15 cellular contexts compared by ENCODE assay signal in the genomic region with DNA sequence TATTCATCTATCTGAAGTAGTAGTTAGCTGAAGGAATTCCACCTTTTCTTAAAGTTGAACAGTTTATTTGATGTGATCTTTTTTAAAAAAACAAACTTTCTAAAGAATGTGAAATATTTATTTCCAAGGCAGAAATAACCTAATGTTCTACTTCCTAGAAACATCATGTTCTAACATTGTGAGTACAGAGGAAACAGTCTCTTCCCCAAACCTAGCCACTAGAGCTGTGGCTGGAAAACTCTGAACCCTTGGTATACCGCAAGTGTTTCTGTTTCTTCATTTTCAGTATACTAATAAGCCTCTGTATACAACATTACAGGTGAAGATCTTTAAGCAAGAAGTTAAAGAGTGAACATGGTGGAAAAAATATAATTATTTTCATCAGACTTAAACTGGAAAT.
"Had no signal": no experiment of that assay in that cellular context is flagged by ENCODE, and none has a peak within 500 bp of the region (broad histone marks: within the 10 kb centered on the region; RNA-seq: fewer than 3 reads in every experiment).

No MANE protein-coding gene starts in this region.

- H3K4me3 Mint-ChIP-seq: activated naive CD4-positive, alpha-beta T cell treated with anti-CD3 and anti-CD28 coated beads for 36 hours; activated naive CD8-positive, alpha-beta T cell treated with anti-CD3 and anti-CD28 coated beads, Interleukin-2, amount 50 U/mL, for 24 hours; activated T-helper 17 cell treated with anti-CD3 and anti-CD28 coated beads, Interleukin-2, amount 50 U/mL, for 72 hours had no signal

- H3K4me1 Mint-ChIP-seq: activated naive CD8-positive, alpha-beta T cell treated with anti-CD3 and anti-CD28 coated beads, Interleukin-2, amount 50 U/mL, for 24 hours; activated T-helper 17 cell treated with anti-CD3 and anti-CD28 coated beads, Interleukin-2, amount 50 U/mL, for 72 hours had no signal

- H3K27me3 ChIP-seq: cardiac muscle cell, colonic mucosa, foreskin keratinocyte, right lobe of liver had no signal

- H3K9me3 Mint-ChIP-seq: activated naive CD4-positive, alpha-beta T cell treated with anti-CD3 and anti-CD28 coated beads for 36 hours; activated naive CD8-positive, alpha-beta T cell treated with anti-CD3 and anti-CD28 coated beads, Interleukin-2, amount 50 U/mL, for 24 hours; activated T-helper 17 cell treated with anti-CD3 and anti-CD28 coated beads, Interleukin-2, amount 50 U/mL, for 72 hours had no signal

- ATAC-seq: activated naive CD8-positive, alpha-beta T cell treated with anti-CD3 and anti-CD28 coated beads, Interleukin-2, amount 50 U/mL, for 24 hours; activated T-helper 17 cell treated with anti-CD3 and anti-CD28 coated beads, Interleukin-2, amount 50 U/mL, for 72 hours; foreskin keratinocyte; left colon had no signal

- DNase-seq: activated CD4-positive, CD25-positive, alpha-beta regulatory T cell; activated naive CD4-positive, alpha-beta T cell treated with anti-CD3 and anti-CD28 coated beads for 36 hours; activated naive CD8-positive, alpha-beta T cell treated with anti-CD3 and anti-CD28 coated beads, Interleukin-2, amount 50 U/mL, for 24 hours; activated T-cell treated with anti-CD3 and anti-CD28 coated beads for 4 hours; colonic mucosa; effector CD4-positive, alpha-beta T cell; foreskin keratinocyte; head of caudate nucleus; left colon; midbrain; right lobe of liver; stimulated activated CD4-positive, alpha-beta T cell treated with anti-CD3 and anti-CD28 coated beads, Interleukin-2, amount 100 ng/mL, for 24 hours; trophoblast cell had no signal

- H3K4me1 ChIP-seq: colonic mucosa, foreskin keratinocyte, right lobe of liver had no signal

- H3K4me3 ChIP-seq: cardiac muscle cell, colonic mucosa, right lobe of liver had no signal

- H3K27ac Mint-ChIP-seq: activated naive CD4-positive, alpha-beta T cell treated with anti-CD3 and anti-CD28 coated beads for 36 hours; activated naive CD8-positive, alpha-beta T cell treated with anti-CD3 and anti-CD28 coated beads, Interleukin-2, amount 50 U/mL, for 24 hours; activated T-helper 17 cell treated with anti-CD3 and anti-CD28 coated beads, Interleukin-2, amount 50 U/mL, for 72 hours had no signal

- H3K9me3 ChIP-seq: colonic mucosa, right lobe of liver had no signal

- H3K27ac ChIP-seq: cardiac muscle cell, colonic mucosa, foreskin keratinocyte, right lobe of liver had no signal
